ENCODE assay signal across 9 cellular contexts in genomic region chr3:172561894-172562664, GRCh38. TPM values are rescaled to one million over a fixed set of nuclear protein-coding genes. Genes with fewer than 3 reads are reported as not detected.
DNase-seq lines count a peak whose midpoint lies in the region; ATAC-seq and TF ChIP-seq lines count a peak whose summit lies in the region.
"Had no signal": no experiment of that assay in that cellular context is flagged by ENCODE, and none has a peak within 500 bp of the region (broad histone marks: within the 10 kb centered on the region; RNA-seq: fewer than 3 reads in every experiment).

No MANE protein-coding gene starts in this region.

- H3K4me1 ChIP-seq in RWPE2 (ENCODE audit: insufficient read depth, poor library complexity, severe bottlenecking) = peaks cover 49% of the 10 kb centered on the region
- H3K4me1 ChIP-seq in esophagus muscularis mucosa = peaks cover 26 to 67% (median 34%) of the 10 kb centered on the region in 4 donors

- H3K27ac ChIP-seq in RWPE2 (ENCODE audit: poor library complexity, severe bottlenecking) = peak overlapping the region; percentile 90
- H3K27ac ChIP-seq in esophagus muscularis mucosa (replicated peaks in 1 of 4) = peak overlapping the region; percentile 64 to 81 (median 70)

- ATAC-seq in GM21529 (IDR thresholded peaks at IDR 0.05; ENCODE audit: unreplicated experiment) = peak; percentile 4
- ATAC-seq in RWPE2 (ENCODE audit: low read depth) = peak; percentile 39
- ATAC-seq in HG03521 (IDR thresholded peaks at IDR 0.05; ENCODE audit: unreplicated experiment) = no peak

- H3K27me3 ChIP-seq in RWPE2 (ENCODE audit: insufficient read depth, poor library complexity, severe bottlenecking) = no peaks in the 10 kb centered on the region
- no peaks in the 10 kb centered on the region for H3K27me3 ChIP-seq in esophagus muscularis mucosa

- H3K4me3 ChIP-seq in RWPE2 (ENCODE audit: severe bottlenecking) (no peak overlapping the region), esophagus muscularis mucosa (peak overlapping the region in 2 of 4 donors; percentile 8 to 21)

- H3K9me3 ChIP-seq in RWPE2 (ENCODE audit: severe bottlenecking) (no peaks in the 10 kb centered on the region), esophagus muscularis mucosa (no peaks in the 10 kb centered on the region)

- intact Hi-C loops in esophagus muscularis mucosa (cut with DNase I) = no loop called here

- TF ChIP-seq EP300 in esophagus muscularis mucosa (IDR thresholded peaks at IDR 0.05) = no peak

- TF ChIP-seq POLR2A in esophagus muscularis mucosa (IDR thresholded peaks at IDR 0.05; ENCODE audit: low read depth) = no peak

- H3K36me3 ChIP-seq in RWPE2 (ENCODE audit: low read depth) (no peaks in the 10 kb centered on the region), esophagus muscularis mucosa (no peaks in the 10 kb centered on the region)

- WGBS in esophagus muscularis mucosa = 91% methylated on average over 12 of the region's 12 CpGs

- DNase-seq in RWPE2 (ENCODE audit: low spot score) = no peak
- no peak for DNase-seq in esophagus muscularis mucosa (ENCODE audit: extremely low spot score)
- DNase-seq in stimulated activated CD4-positive, alpha-beta T cell treated with anti-CD3 and anti-CD28 coated beads, Interleukin-15, amount 100 ng/mL, for 24 hours = peak; percentile 29
- no peak for DNase-seq in NK-92 (lab: John Stamatoyannopoulos, UW; ENCODE audit: unreplicated experiment)
- no peak for DNase-seq in activated CD8-positive, alpha-beta memory T cell treated with anti-CD3 and anti-CD28 coated beads, Interleukin-2, amount 50 U/mL, for 4 hours
- no peak for DNase-seq in D341Med (ENCODE audit: low spot score)
- DNase-seq: caudate nucleus had no signal

- TF ChIP-seq CTCF in RWPE2 (IDR thresholded peaks at IDR 0.05; ENCODE audit: poor library complexity, severe bottlenecking) (no peak), esophagus muscularis mucosa (IDR thresholded peaks at IDR 0.05) (no peak)

RNA-seq across cellular contexts. Expression of gene TNFSF10, which starts 38.8 kb away (rescaled TPM):
- total RNA-seq in esophagus muscularis mucosa = 10 to 100 TPM; 23.3 to 31.4 (median 27.7) TPM
